In the genomic region with DNA sequence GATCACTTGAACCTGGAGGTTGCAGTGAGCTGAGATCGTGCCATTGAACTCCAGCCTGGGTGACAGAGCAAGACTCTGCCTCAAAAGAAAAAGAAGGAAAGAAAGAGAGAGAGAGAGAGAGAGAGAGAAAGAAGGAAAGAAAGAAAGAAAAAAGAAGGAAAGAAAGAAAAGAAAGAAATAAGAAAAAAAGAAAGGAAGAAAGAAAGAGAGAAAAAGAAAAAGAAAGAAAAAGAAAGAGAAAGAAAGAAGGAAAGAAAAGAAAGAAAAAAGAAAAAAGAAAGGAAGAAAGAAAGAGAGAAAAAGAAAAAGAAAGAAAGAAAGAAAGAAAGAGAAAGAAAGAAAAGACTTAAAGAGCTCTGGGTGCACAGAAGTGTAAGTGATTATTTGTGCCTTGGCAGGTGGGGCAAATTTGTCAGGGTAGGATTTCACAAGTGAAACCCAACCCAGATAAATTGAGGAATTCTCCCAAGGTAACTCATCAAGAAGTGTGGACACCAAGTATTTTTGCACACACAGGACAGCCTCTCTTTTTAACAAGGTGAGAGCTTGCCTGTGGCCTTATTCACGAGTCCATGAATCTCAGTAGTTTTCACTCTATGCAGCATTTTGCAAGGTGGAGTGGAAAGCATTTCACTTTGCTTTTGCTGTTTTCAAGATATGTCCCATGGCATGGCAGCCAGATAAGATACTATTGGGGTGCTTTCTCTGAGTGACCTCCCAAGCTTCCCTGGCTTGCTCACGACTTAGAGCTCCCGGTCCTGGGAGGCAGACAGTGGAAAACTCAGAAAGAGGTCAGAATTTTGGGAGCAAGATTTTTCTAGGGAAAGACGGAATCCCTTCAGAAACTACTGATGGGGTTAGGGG, we compare ENCODE assay signal across 18 cellular contexts. TPM values are rescaled to one million over a fixed set of nuclear protein-coding genes. Genes with fewer than 3 reads are reported as not detected.
DNase-seq lines count a peak whose midpoint lies in the region; ATAC-seq, FAIRE-seq and TF ChIP-seq lines count a peak whose summit lies in the region.
"Had no signal": no experiment of that assay in that cellular context is flagged by ENCODE, and none has a peak within 500 bp of the region (broad histone marks: within the 10 kb centered on the region; RNA-seq: fewer than 3 reads in every experiment).

No MANE protein-coding gene starts in this region.

- no peak for TF ChIP-seq POLR2A in GM12891 (IDR thresholded peaks at IDR 0.05; ENCODE audit: low read depth, low read length)
- TF ChIP-seq POLR2A in HepG2 (IDR thresholded peaks at IDR 0.05; ENCODE audit: insufficient read depth in 1 of 2, low read depth in 2 of 2, low read length in 2 of 2) = no peak

- no peak overlapping the region for H3K27ac Mint-ChIP-seq in WTC11
- no peak overlapping the region for H3K27ac Mint-ChIP-seq in activated T-cell treated with anti-CD3 and anti-CD28 coated beads, Interleukin-2, amount 50 U/mL, for 24 hours
- H3K27ac Mint-ChIP-seq: activated naive CD4-positive, alpha-beta T cell treated with anti-CD3 and anti-CD28 coated beads, Interleukin-2, amount 50 U/mL, for 72 hours; dendritic cell treated with granulocyte-macrophage colony-stimulating factor and Interleukin-4, amounts not matched to agents 40 ng/mL and 50 ng/mL, for 4 days; HFFc6; progenitor cell of endocrine pancreas had no signal

- H3K9me3 ChIP-seq in HepG2 (ENCODE audit: low read length) = no peaks in the 10 kb centered on the region
- H3K9me3 ChIP-seq: Caco-2, lower lobe of right lung, thyroid gland had no signal

- CTCF ChIA-PET in WTC11 (lab: Charles Lee) (interaction anchor here (0.5 to 3.0 kb wide), 71 partner anchors 9 to 741 kb away, joined by 3 to 24 read pairs (median 5); a partner anchor contains a TSS), HepG2 (lab: Yijun Ruan, JAX; ENCODE audit: low intra/inter-chr PET ratio, low total read pairs) (interaction anchor here (0.9 kb wide), 1 partner anchor 37 kb away, joined by 3 read pairs; no protein-coding TSS in a partner anchor)

- no peaks in the 10 kb centered on the region for H3K36me3 Mint-ChIP-seq in WTC11
- no peaks in the 10 kb centered on the region for H3K36me3 Mint-ChIP-seq in activated T-cell treated with anti-CD3 and anti-CD28 coated beads, Interleukin-2, amount 50 U/mL, for 24 hours (ENCODE audit: low read depth)
- H3K36me3 Mint-ChIP-seq: activated naive CD4-positive, alpha-beta T cell treated with anti-CD3 and anti-CD28 coated beads, Interleukin-2, amount 50 U/mL, for 72 hours had no signal

- no peak overlapping the region for H3K27ac ChIP-seq in HepG2 (ENCODE audit: extremely low read length, insufficient read depth, low read length)
- H3K27ac ChIP-seq: lower lobe of right lung, SK-N-MC, thyroid gland had no signal

- no peak overlapping the region for H3K4me3 Mint-ChIP-seq in WTC11
- H3K4me3 Mint-ChIP-seq in activated T-cell treated with anti-CD3 and anti-CD28 coated beads, Interleukin-2, amount 50 U/mL, for 24 hours = no peak overlapping the region
- H3K4me3 Mint-ChIP-seq: activated T-cell treated with anti-CD3 and anti-CD28 coated beads, Interleukin-2, amount 50 U/mL, for 4 hours; dendritic cell treated with granulocyte-macrophage colony-stimulating factor and Interleukin-4, amounts not matched to agents 40 ng/mL and 50 ng/mL, for 4 days; HFFc6 had no signal

- BruUV-seq in HepG2 (replicated peaks; lab: Mats Ljungman, UMichigan) = no TSS peak

- TF ChIP-seq EP300 in HepG2 (IDR thresholded peaks at IDR 0.05; ENCODE audit: low read depth in 2 of 2, low read length in 2 of 2) = no peak
- no peak for TF ChIP-seq EP300 in HepG2 (CRISPR knock-in tag; IDR thresholded peaks at IDR 0.05; ENCODE audit: borderline replicate concordance)

- H3K4me1 Mint-ChIP-seq in WTC11 = 0 out of 2 replicates have a peak, but pooled peaks cover 3% of the 10 kb centered on the region
- H3K4me1 Mint-ChIP-seq in activated T-cell treated with anti-CD3 and anti-CD28 coated beads, Interleukin-2, amount 50 U/mL, for 24 hours (ENCODE audit: low read depth) = no peaks in the 10 kb centered on the region

- no peaks in the 10 kb centered on the region for H3K27me3 Mint-ChIP-seq in WTC11 (ENCODE audit: low read depth)
- H3K27me3 Mint-ChIP-seq in activated T-cell treated with anti-CD3 and anti-CD28 coated beads, Interleukin-2, amount 50 U/mL, for 24 hours = peaks cover 7% of the 10 kb centered on the region

- no peaks in the 10 kb centered on the region for H3K4me1 ChIP-seq in HepG2 (ENCODE audit: insufficient read depth, low read length)
- H3K4me1 ChIP-seq: Caco-2, lower lobe of right lung, thyroid gland had no signal

- FAIRE-seq in GM12891 (lab: Jason Lieb, UNC) (peak; percentile 35), HepG2 (lab: Jason Lieb, UNC) (no peak)
- FAIRE-seq: GM12892 had no signal

- no peak overlapping the region for H3K4me3 ChIP-seq in HepG2 (replicated peaks in 1 of 3; ENCODE audit: insufficient read depth in 1 of 3, low read depth in 2 of 3, low read length in 3 of 3)
- H3K4me3 ChIP-seq: lower lobe of right lung, SK-N-MC, thyroid gland had no signal

- ATAC-seq in GM21529 (IDR thresholded peaks at IDR 0.05; ENCODE audit: unreplicated experiment) = peak; percentile 12
- peak; percentile 60 for ATAC-seq in WTC11
- ATAC-seq in HepG2 = peak; percentile 38; the same call in 2 of the 3 replicates
- ATAC-seq in GM18517 (IDR thresholded peaks at IDR 0.05; ENCODE audit: unreplicated experiment) = no peak

- TF ChIP-seq CTCF in WTC11 (IDR thresholded peaks at IDR 0.05) (no peak), HepG2 (CRISPR knock-in tag; IDR thresholded peaks at IDR 0.05) (no peak)

- no peak for DNase-seq in GM12891 (ENCODE audit: insufficient read length, low spot score)
- DNase-seq in WTC11 (ENCODE audit: low spot score) = no peak
- no peak for DNase-seq in HepG2 (ENCODE audit: low spot score)
- DNase-seq in NOMO-1 treated with dmso at 0.1 percent for 144 hours (lab: John Stamatoyannopoulos, UW; ENCODE audit: unreplicated experiment) = no peak
- DNase-seq in activated T-cell treated with anti-CD3 and anti-CD28 coated beads, Interleukin-2, amount 50 U/mL, for 24 hours = no peak
- no peak for DNase-seq in DMS153 (lab: John Stamatoyannopoulos, UW)
- DNase-seq: activated T-cell treated with anti-CD3 and anti-CD28 coated beads, Interleukin-2, amount 50 U/mL, for 4 hours; lower lobe of right lung had no signal

- in situ Hi-C loops in HepG2 (cut with HindIII; ENCODE audit: extremely low pct_ligation_motif_present, low pct_unique_long_range_greater_than_20kb) = no loop called here

- H3K4me2 ChIP-seq in HepG2 (ENCODE audit: low read depth, low read length) = no peak overlapping the region

- WGBS in HepG2 (ENCODE audit: low lambda C conversion rate) = 23% methylated on average over 5 of the region's 5 CpGs

- POLR2A ChIA-PET in WTC11 (lab: Charles Lee) = no interaction called here
- POLR2A ChIA-PET in HepG2 (lab: Yijun Ruan, JAX) = no interaction called here

- no peak overlapping the region for H3K9ac ChIP-seq in HepG2 (ENCODE audit: insufficient read depth, low read depth, low read length)

- intact Hi-C loops in HepG2 (cut with micrococcal nuclease; ENCODE audit: unreplicated experiment) = loop anchor here (5.0 kb wide), 1 partner anchor 76 kb away; no protein-coding TSS in a partner anchor

- no peaks in the 10 kb centered on the region for H3K36me3 ChIP-seq in HepG2 (replicated peaks in 1 of 2; ENCODE audit: control insufficient read depth in 1 of 2, insufficient read depth in 2 of 2, low read length in 2 of 2)
- H3K36me3 ChIP-seq: lower lobe of right lung, thyroid gland had no signal

- peaks cover 0 to 2% of the 10 kb centered on the region in 2 experiments; a peak in 1 of 5 replicates for H3K27me3 ChIP-seq in HepG2 (ENCODE audit: control insufficient read depth in 1 of 2, insufficient read depth in 2 of 2, low read length in 2 of 2)
- H3K27me3 ChIP-seq: thyroid gland had no signal

- H2AFZ ChIP-seq in HepG2 (ENCODE audit: low read length) = no peak overlapping the region

- H3K79me2 ChIP-seq in HepG2 (ENCODE audit: insufficient read depth, low read length) = no peaks in the 10 kb centered on the region

- H4K20me1 ChIP-seq in HepG2 (ENCODE audit: insufficient read depth, low read length) = no peaks in the 10 kb centered on the region

- H3K9me3 Mint-ChIP-seq in WTC11 = peaks cover 4% of the 10 kb centered on the region
- H3K9me3 Mint-ChIP-seq in activated T-cell treated with anti-CD3 and anti-CD28 coated beads, Interleukin-2, amount 50 U/mL, for 24 hours = no peaks in the 10 kb centered on the region
- H3K9me3 Mint-ChIP-seq: activated naive CD4-positive, alpha-beta T cell treated with anti-CD3 and anti-CD28 coated beads, Interleukin-2, amount 50 U/mL, for 72 hours; activated T-cell treated with anti-CD3 and anti-CD28 coated beads, Interleukin-2, amount 50 U/mL, for 4 hours; dendritic cell treated with granulocyte-macrophage colony-stimulating factor and Interleukin-4, amounts not matched to agents 40 ng/mL and 50 ng/mL, for 4 days; HFFc6 had no signal

- TF ChIP-seq RAD21 in HepG2 (CRISPR knock-in tag; IDR thresholded peaks at IDR 0.05) = no peak

RNA-seq across cellular contexts. Expression of a gene that starts 57.8 kb away (rescaled TPM):
- polyA plus RNA-seq in GM12891 (2012; ENCODE audit: low read depth, missing spikeins) = 0.33 TPM
- total RNA-seq in WTC11 (2021) (0.21 to 0.53 TPM in 2 of 3 replicates, not detected in the other), HepG2 (2016; rRNA removed; fragmentation: Illumina TruSeq; extraction: Trizol) (0.44 TPM in 1 of 2 replicates, not detected in the other)
- total RNA-seq in HepG2 (2016; cell fraction: cytosol; rRNA removed; fragmentation: Illumina TruSeq; extraction: Trizol; ENCODE audit: low read depth) = 0.26 and 0.91 TPM in 2 replicates
- 0.24 and 0.28 TPM in 2 replicates for total RNA-seq in HepG2 (2016; cell fraction: insoluble cytoplasmic fraction; rRNA removed; fragmentation: Illumina TruSeq; extraction: Trizol)
- total RNA-seq in HepG2 (2016; cell fraction: membrane; rRNA removed; fragmentation: Illumina TruSeq; extraction: Trizol) = 0.22 and 2.2 TPM in 2 replicates
- 0.28 and 0.53 TPM in 2 replicates for total RNA-seq in HepG2 (2016; cell fraction: nucleus; rRNA removed; fragmentation: Illumina TruSeq; extraction: Trizol)
- 0.17 and 0.25 TPM in 2 replicates for polyA plus RNA-seq in HepG2 (2011; rRNA removed)
- 0.03 and 0.05 TPM in 2 replicates for polyA plus RNA-seq in HepG2 (2011; cell fraction: cytosol; rRNA removed)
- 0.34 and 0.38 TPM in 2 replicates for polyA plus RNA-seq in HepG2 (2011; cell fraction: nucleus; rRNA removed)
- polyA plus RNA-seq in HepG2 (2012) = 0.24 and 0.85 TPM in 2 replicates
- 0.10 and 0.20 TPM in 2 replicates for polyA plus RNA-seq in HepG2 (2016; cell fraction: cytosol; fragmentation: Illumina TruSeq; extraction: Trizol; ENCODE audit: low read depth)
- polyA plus RNA-seq in HepG2 (2016; cell fraction: insoluble cytoplasmic fraction; fragmentation: Illumina TruSeq; extraction: Trizol; ENCODE audit: low read depth) = 0.29 TPM in 1 of 2 replicates, not detected in the other
- polyA plus RNA-seq in HepG2 (2016; cell fraction: membrane; fragmentation: Illumina TruSeq; extraction: Trizol; ENCODE audit: low read depth) = 0.64 TPM in 1 of 2 replicates, not detected in the other
- polyA plus RNA-seq in HepG2 (2016; cell fraction: nucleus; fragmentation: Illumina TruSeq; extraction: Trizol; ENCODE audit: insufficient read depth, low read depth) = 0.27 and 1.5 TPM in 2 replicates
- polyA minus RNA-seq in HepG2 (2011; rRNA and poly(A)+ RNA removed; ENCODE audit: low replicate concordance) = 1.5 and 5.4 TPM in 2 replicates
- not detected in 2 replicates for polyA minus RNA-seq in HepG2 (2011; cell fraction: cytosol; rRNA and poly(A)+ RNA removed)
- polyA minus RNA-seq in HepG2 (2011; cell fraction: nucleus; rRNA and poly(A)+ RNA removed) = 2.0 and 3.2 TPM in 2 replicates
- total RNA-seq: Caco-2, HFFc6 had no signal
